In the genomic region with DNA sequence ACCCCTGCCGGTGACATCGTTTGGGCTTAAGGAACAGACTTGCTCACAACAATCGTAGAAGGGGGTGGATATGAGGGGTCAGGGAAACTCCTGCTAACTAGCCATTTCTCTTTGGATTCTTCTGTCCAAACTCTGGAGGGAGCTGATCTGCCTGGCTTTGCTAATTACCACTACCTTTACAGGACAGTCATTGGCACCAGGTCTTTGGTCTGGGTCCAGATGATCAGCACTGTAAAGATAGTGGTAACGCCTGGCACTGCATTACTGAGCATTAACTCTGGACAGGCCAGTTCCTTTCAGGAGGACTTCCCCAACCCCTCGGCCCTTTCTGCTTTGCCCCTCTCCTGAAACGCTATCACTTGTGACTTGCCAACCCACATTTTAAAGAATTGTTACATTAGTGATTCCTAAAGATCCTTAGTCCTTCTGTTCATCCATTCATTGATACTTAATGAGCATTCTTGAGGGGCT, we compare ENCODE assay signal across 8 cellular contexts. TPM values are rescaled to one million over a fixed set of nuclear protein-coding genes. Genes with fewer than 3 reads are reported as not detected.
DNase-seq lines count a peak whose midpoint lies in the region; ATAC-seq and TF ChIP-seq lines count a peak whose summit lies in the region.

No MANE protein-coding gene starts in this region.

- TF ChIP-seq CTCF in spleen (IDR thresholded peaks at IDR 0.05 in 8 of 11, conservative IDR thresholded peaks at IDR 0.05 in 3 of 11) = no peak

- intact Hi-C loops in spleen (cut with DNase I; ENCODE audit: low total_unique reads) = no loop called here

- WGBS in iPS DF 6.9 (ENCODE audit: insufficient coverage, insufficient read length) = no CpG with 5 or more reads among the region's 6 CpGs
- WGBS in spleen, 5 donors = 2 to 8% (median 6%) methylated on average over 5 to 6 of the region's 6 CpGs

- H3K27ac ChIP-seq in HUES48 (ENCODE audit: low read depth, low read length) (peak overlapping the region; percentile 92), iPS DF 6.9 (ENCODE audit: low read length) (no peak overlapping the region), spleen (peak overlapping the region; percentile 73 to 95 (median 90))

- peaks cover 0 to 5% of the 10 kb centered on the region in 2 donors for H3K9me3 Mint-ChIP-seq in activated naive CD4-positive, alpha-beta T cell treated with anti-CD3 and anti-CD28 coated beads, Interleukin-2, amount 50 U/mL, for 72 hours

- no peaks in the 10 kb centered on the region for H3K9me3 ChIP-seq in HUES48 (ENCODE audit: control insufficient read depth, insufficient read depth, low read length)
- H3K9me3 ChIP-seq in iPS DF 6.9 (ENCODE audit: control insufficient read depth, insufficient read depth, low read length) = no peaks in the 10 kb centered on the region
- H3K9me3 ChIP-seq in spleen = no peaks in the 10 kb centered on the region

- H3K36me3 Mint-ChIP-seq in activated naive CD4-positive, alpha-beta T cell treated with anti-CD3 and anti-CD28 coated beads, Interleukin-2, amount 50 U/mL, for 72 hours = peaks cover 31 to 36% of the 10 kb centered on the region in 2 donors

- H3K36me3 ChIP-seq in HUES48 (ENCODE audit: control insufficient read depth, insufficient read depth, low read length) (peaks cover 27% of the 10 kb centered on the region), iPS DF 6.9 (ENCODE audit: control insufficient read depth, insufficient read depth, low read length) (no peaks in the 10 kb centered on the region), spleen (peaks cover 0 to 29% (median 5%) of the 10 kb centered on the region in 6 donors)

- H3K4me3 ChIP-seq in HUES48 (ENCODE audit: low read depth, low read length) = peak overlapping the region; percentile 88
- peak overlapping the region; percentile 64; the same call in 1 of the 2 replicates for H3K4me3 ChIP-seq in iPS DF 6.9 (ENCODE audit: low read length)
- H3K4me3 ChIP-seq in spleen = peak overlapping the region; percentile 64 to 94 (median 78)

- TF ChIP-seq POLR2A in spleen (IDR thresholded peaks at IDR 0.05) = no peak

- H3K9ac ChIP-seq in HUES48 (ENCODE audit: low read depth, low read length) = peak overlapping the region; percentile 85

- no peaks in the 10 kb centered on the region for H3K27me3 ChIP-seq in HUES48 (ENCODE audit: control insufficient read depth, insufficient read depth, low read length)
- H3K27me3 ChIP-seq in iPS DF 6.9 (ENCODE audit: control insufficient read depth, insufficient read depth, low read length) = no peaks in the 10 kb centered on the region
- peaks cover 0 to 23% (median 5%) of the 10 kb centered on the region in 7 donors for H3K27me3 ChIP-seq in spleen (replicated peaks in 1 of 7)

- no peak for DNase-seq in activated naive CD4-positive, alpha-beta T cell treated with anti-CD3 and anti-CD28 coated beads, Interleukin-2, amount 50 U/mL, for 72 hours (ENCODE audit: low spot score in 2 of 2)
- no peak for DNase-seq in iPS DF 6.9 (ENCODE audit: low read depth, low spot score)
- no peak for DNase-seq in spleen
- no peak for DNase-seq in NCI-H1105 treated with DMSO at 0.1 percent for 48 hours (lab: John Stamatoyannopoulos, UW)
- DNase-seq in effector CD8-positive, alpha-beta T cell (lab: John Stamatoyannopoulos, UW) = no peak
- DNase-seq in NCI-H748 (lab: John Stamatoyannopoulos, UW; ENCODE audit: unreplicated experiment) = no peak

- peak overlapping the region; percentile 93 to 99 for H3K27ac Mint-ChIP-seq in activated naive CD4-positive, alpha-beta T cell treated with anti-CD3 and anti-CD28 coated beads, Interleukin-2, amount 50 U/mL, for 72 hours

- peaks cover 25% of the 10 kb centered on the region for H3K4me1 ChIP-seq in HUES48 (ENCODE audit: control insufficient read depth, insufficient read depth, low read length)
- 0 out of 2 replicates have a peak, but pooled peaks cover 6% of the 10 kb centered on the region for H3K4me1 ChIP-seq in iPS DF 6.9 (ENCODE audit: control insufficient read depth, insufficient read depth, low read length)
- H3K4me1 ChIP-seq in spleen = peaks cover 30 to 72% (median 57%) of the 10 kb centered on the region in 6 donors

- no peak for ATAC-seq in activated naive CD4-positive, alpha-beta T cell treated with anti-CD3 and anti-CD28 coated beads, Interleukin-2, amount 50 U/mL, for 72 hours
- no peak for ATAC-seq in GM18867 (IDR thresholded peaks at IDR 0.05; ENCODE audit: unreplicated experiment)

RNA-seq across cellular contexts. Expression of a gene that starts 0.8 kb away (rescaled TPM):
- 10 to 100 TPM; 14.1 to 16.8 TPM for total RNA-seq in activated naive CD4-positive, alpha-beta T cell treated with anti-CD3 and anti-CD28 coated beads, Interleukin-2, amount 50 U/mL, for 72 hours
- total RNA-seq in spleen = 10 to 100 TPM in 3 of 7 donors, 1 to 10 TPM in 4; 2.7 to 12.8 (median 7.6) TPM
- polyA plus RNA-seq in spleen = 10 to 100 TPM; 24.8 to 41.5 (median 26.1) TPM

RNA-seq across cellular contexts. Expression of a gene that starts 3.5 kb away (rescaled TPM):
- 10 to 100 TPM; 26.5 to 30.6 TPM for total RNA-seq in activated naive CD4-positive, alpha-beta T cell treated with anti-CD3 and anti-CD28 coated beads, Interleukin-2, amount 50 U/mL, for 72 hours
- 10 to 100 TPM in 6 of 7 donors, 1 to 10 TPM in 1; 9.3 to 26.0 (median 12.0) TPM for total RNA-seq in spleen
- polyA plus RNA-seq in spleen = 10 to 100 TPM in 1 of 3 donors, 1 to 10 TPM in 2; 7.8 to 11.8 (median 7.9) TPM

RNA-seq across cellular contexts. Expression of a gene that starts 42.1 kb away (rescaled TPM):
- total RNA-seq in activated naive CD4-positive, alpha-beta T cell treated with anti-CD3 and anti-CD28 coated beads, Interleukin-2, amount 50 U/mL, for 72 hours = under 1 TPM in 1 of 2 donors, not detected in 1; 0.36 TPM
- total RNA-seq in spleen = 1,000 to 10,000 TPM in 1 of 7 donors, 100 to 1,000 TPM in 6; 351 to 1,070 (median 406) TPM
- 1,000 to 10,000 TPM in 2 of 3 donors, 100 to 1,000 TPM in 1; 287 to 1,994 (median 1,275) TPM for polyA plus RNA-seq in spleen

Comparison
In these comparisons a context has a peak if more than half of its experiments do, and no peak if none do; other contexts are left out.
1. RNA of a gene that starts 42.1 kb away (total RNA-seq): 351 to 1,070 TPM in spleen; 0.36 TPM in activated naive CD4-positive, alpha-beta T cell treated with anti-CD3 and anti-CD28 coated beads, Interleukin-2, amount 50 U/mL, for 72 hours; every median in the first group is over 100 times any median in the second.
2. Peak in every context shown above with its lines, with median percentiles within 50 percentile points of each other: H3K4me3 ChIP-seq.